ENCODE assay signal across 27 cellular contexts in the genomic region with DNA sequence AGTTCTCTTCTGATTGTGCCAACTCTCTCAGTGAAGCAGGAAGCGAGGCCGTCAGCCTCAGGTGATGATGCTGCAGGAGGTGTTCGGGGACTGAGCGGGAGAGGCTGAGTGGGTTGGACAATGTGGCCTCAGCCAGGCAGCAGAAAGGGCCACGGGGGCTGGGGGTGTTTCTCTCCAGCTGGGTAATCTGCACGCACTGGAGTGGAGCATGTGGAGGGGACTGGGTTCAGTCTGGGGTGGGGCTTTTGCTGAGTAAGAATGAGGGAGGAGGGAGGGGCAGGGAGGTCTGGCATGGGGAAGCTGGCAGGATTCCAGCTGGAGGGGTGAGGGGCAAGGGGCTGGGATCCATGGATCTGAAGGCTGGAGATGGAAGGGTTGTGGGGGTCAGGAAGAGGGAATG.
DNase-seq lines count a peak whose midpoint lies in the region; ATAC-seq and TF ChIP-seq lines count a peak whose summit lies in the region.
"Had no signal": no experiment of that assay in that cellular context is flagged by ENCODE, and none has a peak within 500 bp of the region (broad histone marks: within the 10 kb centered on the region; RNA-seq: fewer than 3 reads in every experiment).

No MANE protein-coding gene starts in this region.

- 26 to 32% methylated on average over 6 of the region's 6 CpGs for WGBS in thyroid gland, 2 donors

- no peaks in the 10 kb centered on the region for H3K36me3 Mint-ChIP-seq in activated CD8-positive, alpha-beta memory T cell treated with anti-CD3 and anti-CD28 coated beads, Interleukin-2, amount 10 ng/mL, durations not matched to agents 7 days and 5 days
- H3K36me3 Mint-ChIP-seq: T-cell had no signal

- H3K27ac Mint-ChIP-seq in activated CD8-positive, alpha-beta memory T cell treated with anti-CD3 and anti-CD28 coated beads, Interleukin-2, amount 10 ng/mL, durations not matched to agents 7 days and 5 days, result no peak overlapping the region
- H3K27ac Mint-ChIP-seq: activated CD8-positive, alpha-beta T cell treated with anti-CD3 and anti-CD28 coated beads, Interleukin-2, amount 10 ng/mL, durations not matched to agents 7 days and 5 days; T-cell had no signal

- H3K4me1 ChIP-seq in left lung, result no peaks in the 10 kb centered on the region
- H3K4me1 ChIP-seq in thyroid gland, result peaks cover 43 to 48% of the 10 kb centered on the region in 2 donors

- TF ChIP-seq CTCF in RWPE1 (conservative IDR thresholded peaks at IDR 0.05; ENCODE audit: low read depth) (no peak), left lung (IDR thresholded peaks at IDR 0.05) (no peak), thyroid gland (IDR thresholded peaks at IDR 0.05) (no peak)

- POLR2A ChIA-PET in RWPE1 (lab: Yijun Ruan, JAX; ENCODE audit: low non-redundant PET), result no interaction called here

- ATAC-seq in activated CD8-positive, alpha-beta memory T cell treated with anti-CD3 and anti-CD28 coated beads, Interleukin-2, amount 10 ng/mL, durations not matched to agents 7 days and 5 days, result no peak
- ATAC-seq in left lung, result no peak
- ATAC-seq in GM21737 (IDR thresholded peaks at IDR 0.05; ENCODE audit: unreplicated experiment), result no peak
- ATAC-seq in GM21367 (IDR thresholded peaks at IDR 0.05; ENCODE audit: unreplicated experiment), result no peak
- ATAC-seq: activated CD8-positive, alpha-beta T cell treated with anti-CD3 and anti-CD28 coated beads, Interleukin-2, amount 10 ng/mL, durations not matched to agents 7 days and 5 days; GM12878; mucosa of descending colon; T-cell had no signal

- H3K9me3 ChIP-seq in left lung, result peaks cover 0 to 2% of the 10 kb centered on the region in 2 donors
- no peaks in the 10 kb centered on the region for H3K9me3 ChIP-seq in thyroid gland
- H3K9me3 ChIP-seq: breast epithelium, esophagus muscularis mucosa, mucosa of descending colon had no signal

- no peaks in the 10 kb centered on the region for H3K36me3 ChIP-seq in left lung
- H3K36me3 ChIP-seq in thyroid gland, result no peaks in the 10 kb centered on the region
- H3K36me3 ChIP-seq: BLaER1 treated with 17β-estradiol and CSF1 and Interleukin-3, amounts not matched to agents 10 nM and 100 nM; breast epithelium; esophagus muscularis mucosa; upper lobe of left lung had no signal

- H3K27me3 ChIP-seq in left lung, result peaks cover 0 to 28% of the 10 kb centered on the region in 2 donors
- no peaks in the 10 kb centered on the region for H3K27me3 ChIP-seq in thyroid gland
- H3K27me3 ChIP-seq: upper lobe of left lung had no signal

- H3K9me3 Mint-ChIP-seq in activated CD8-positive, alpha-beta memory T cell treated with anti-CD3 and anti-CD28 coated beads, Interleukin-2, amount 10 ng/mL, durations not matched to agents 7 days and 5 days (ENCODE audit: low read depth), result peaks cover 5% of the 10 kb centered on the region
- H3K9me3 Mint-ChIP-seq: nephron had no signal

- DNase-seq in activated CD8-positive, alpha-beta memory T cell treated with anti-CD3 and anti-CD28 coated beads, Interleukin-2, amount 50 U/mL, for 4 hours, result peak; percentile 1
- no peak for DNase-seq in activated CD8-positive, alpha-beta memory T cell treated with anti-CD3 and anti-CD28 coated beads, Interleukin-2, amount 10 ng/mL, durations not matched to agents 7 days and 5 days
- DNase-seq in RWPE1 (ENCODE audit: low spot score) (no peak), left lung (peak; percentile 24 to 47), thyroid gland (peak; percentile 81 to 83), cerebellar cortex (ENCODE audit: low spot score) (no peak)
- DNase-seq: activated CD4-positive, alpha-beta T cell treated with anti-CD3 and anti-CD28 coated beads for 1 hour; activated CD8-positive, alpha-beta T cell treated with anti-CD3 and anti-CD28 coated beads, Interleukin-2, amount 10 ng/mL, durations not matched to agents 7 days and 5 days; activated naive CD4-positive, alpha-beta T cell; activated T-cell treated with anti-CD3 and anti-CD28 coated beads, Interleukin-2, amount 50 U/mL, for 1 hour; cortex of kidney; foreskin melanocyte; NCI-H1417; NCI-H446 treated with DMSO at 0.1 percent for 48 hours; NK-92 treated with Interleukin-12 subunit alpha and Interleukin-12 subunit beta, amount 100 ng/mL, for 24 hours; PC-9; stimulated activated CD8-positive, alpha-beta memory T cell treated with anti-CD3 and anti-CD28 coated beads, Interleukin-4, amount 100 ng/mL, for 48 hours; T-cell; upper lobe of left lung had no signal

- TF ChIP-seq POLR2A in thyroid gland (IDR thresholded peaks at IDR 0.05), result no peak

- peaks cover 2% of the 10 kb centered on the region for H3K27me3 Mint-ChIP-seq in activated CD8-positive, alpha-beta memory T cell treated with anti-CD3 and anti-CD28 coated beads, Interleukin-2, amount 10 ng/mL, durations not matched to agents 7 days and 5 days

- no peak overlapping the region for H3K4me3 Mint-ChIP-seq in activated CD8-positive, alpha-beta memory T cell treated with anti-CD3 and anti-CD28 coated beads, Interleukin-2, amount 10 ng/mL, durations not matched to agents 7 days and 5 days
- H3K4me3 Mint-ChIP-seq: activated CD8-positive, alpha-beta T cell treated with anti-CD3 and anti-CD28 coated beads, Interleukin-2, amount 10 ng/mL, durations not matched to agents 7 days and 5 days; nephron; T-cell had no signal

- H3K4me1 Mint-ChIP-seq in activated CD8-positive, alpha-beta memory T cell treated with anti-CD3 and anti-CD28 coated beads, Interleukin-2, amount 10 ng/mL, durations not matched to agents 7 days and 5 days, result no peaks in the 10 kb centered on the region
- H3K4me1 Mint-ChIP-seq: T-cell had no signal

- CTCF ChIA-PET in activated CD8-positive, alpha-beta memory T cell treated with anti-CD3 and anti-CD28 coated beads, Interleukin-2, amount 10 ng/mL, durations not matched to agents 7 days and 5 days (lab: Charles Lee), result interaction anchor here (1.0 kb wide), 1 partner anchor 14 kb away, joined by 3 read pairs; no protein-coding TSS in a partner anchor
- CTCF ChIA-PET in RWPE1 (lab: Yijun Ruan, JAX), result interaction anchor here (0.7 to 1.1 kb wide), 2 partner anchors 52 to 1095 kb away, joined by 3 to 7 read pairs; no protein-coding TSS in a partner anchor

- H3K4me3 ChIP-seq in left lung, result no peak overlapping the region
- no peak overlapping the region for H3K4me3 ChIP-seq in thyroid gland (replicated peaks in 1 of 3)
- H3K4me3 ChIP-seq: BLaER1 treated with 17β-estradiol and CSF1 and Interleukin-3, amounts not matched to agents 10 nM and 100 nM; breast epithelium; esophagus muscularis mucosa; GM12878; mucosa of descending colon; PC-9; upper lobe of left lung had no signal

- H3K27ac ChIP-seq in RWPE1, result peak overlapping the region; percentile 3; the same call in 1 of the 2 replicates
- H3K27ac ChIP-seq in left lung, result no peak overlapping the region
- peak overlapping the region; percentile 55 to 75 (median 68) for H3K27ac ChIP-seq in thyroid gland
- H3K27ac ChIP-seq: BLaER1 treated with 17β-estradiol and CSF1 and Interleukin-3, amounts not matched to agents 10 nM and 100 nM; breast epithelium; esophagus muscularis mucosa; PC-9; upper lobe of left lung had no signal

- intact Hi-C loops in left lung (cut with DNase I) (no loop called here), thyroid gland (cut with DNase I) (no loop called here)

Comparison
In these comparisons a context has a peak if more than half of its experiments do, and no peak if none do; other contexts are left out.
1. DNase-seq: peak in activated CD8-positive, alpha-beta memory T cell treated with anti-CD3 and anti-CD28 coated beads, Interleukin-2, amount 50 U/mL, for 4 hours (single experiment), left lung (2 of 2) and thyroid gland (2 of 2); none in activated CD8-positive, alpha-beta memory T cell treated with anti-CD3 and anti-CD28 coated beads, Interleukin-2, amount 10 ng/mL, durations not matched to agents 7 days and 5 days (single experiment), RWPE1 (single experiment) and cerebellar cortex (single experiment).
2. H3K27ac ChIP-seq: peak in RWPE1 (single experiment) and thyroid gland (3 of 3); none in left lung (0 of 2).